9 cellular contexts compared by ENCODE assay signal in genomic region chr22:30290679-30291333, GRCh38. TPM values are rescaled to one million over a fixed set of nuclear protein-coding genes. Genes with fewer than 3 reads are reported as not detected.
DNase-seq lines count a peak whose midpoint lies in the region; ATAC-seq and TF ChIP-seq lines count a peak whose summit lies in the region.
"Had no signal": no experiment of that assay in that cellular context is flagged by ENCODE, and none has a peak within 500 bp of the region (broad histone marks: within the 10 kb centered on the region; RNA-seq: fewer than 3 reads in every experiment).

No MANE protein-coding gene starts in this region.

- H3K9me3 ChIP-seq in Panc1 (ENCODE audit: control insufficient read depth, insufficient read depth, low read depth, low read length) (no peaks in the 10 kb centered on the region), lower lobe of right lung (no peaks in the 10 kb centered on the region), thymus (ENCODE audit: control insufficient read depth) (no peaks in the 10 kb centered on the region)

- DNase-seq in NCI-H146 (lab: John Stamatoyannopoulos, UW) (peak; percentile 22), NCI-H146 treated with DMSO at 0.1 percent for 48 hours (lab: John Stamatoyannopoulos, UW; ENCODE audit: unreplicated experiment) (no peak), Panc1 (ENCODE audit: low read depth, low spot score) (no peak), dermis microvascular lymphatic vessel endothelial cell (ENCODE audit: low read depth in 2 of 2) (peak; percentile 81 to 96), lower lobe of right lung (peak; percentile 87)

- no TSS peak for BruUV-seq in Panc1 (replicated peaks; lab: Mats Ljungman, UMichigan)

- H3K4me3 ChIP-seq in Panc1 (ENCODE audit: low read depth in 2 of 2, low read length in 2 of 2) (no peak overlapping the region), lower lobe of right lung (no peak overlapping the region), thymus (ENCODE audit: low read length) (no peak overlapping the region)

- POLR2A ChIA-PET in Panc1 (lab: Charles Lee): no interaction called here

- H3K27me3 ChIP-seq in Panc1 (ENCODE audit: control insufficient read depth, insufficient read depth, low read length) (no peaks in the 10 kb centered on the region), lower lobe of right lung (ENCODE audit: low read depth) (no peaks in the 10 kb centered on the region), thymus (ENCODE audit: control insufficient read depth, insufficient read depth) (no peaks in the 10 kb centered on the region)

- H3K27ac ChIP-seq in Panc1 (ENCODE audit: low read length) (0 out of 2 replicates have a peak overlapping the region, but pooled peaks have one; percentile 44), lower lobe of right lung (peak overlapping the region; percentile 95), thymus (ENCODE audit: low read depth) (peak overlapping the region; percentile 83)

- WGBS in thymus: 79% methylated on average over 5 of the region's 5 CpGs

- CTCF ChIA-PET in Panc1 (lab: Charles Lee): interaction anchor here (0.6 kb wide), 1 partner anchor 93 kb away, joined by 3 read pairs; no protein-coding TSS in a partner anchor

- no peak for TF ChIP-seq CTCF in Panc1 (IDR thresholded peaks at IDR 0.05)
- no peak for TF ChIP-seq CTCF in lower lobe of right lung (IDR thresholded peaks at IDR 0.05)

- in situ Hi-C loops in Panc1 (cut with HindIII; ENCODE audit: low pct_unique_long_range_greater_than_20kb, low sequenced_read_pairs): no loop called here

- ATAC-seq in Panc1: no peak
- ATAC-seq in lower lobe of right lung: peak; percentile 47 to 58
- ATAC-seq in GM18867 (IDR thresholded peaks at IDR 0.05; ENCODE audit: unreplicated experiment): no peak
- no peak for ATAC-seq in GM21447 (IDR thresholded peaks at IDR 0.05; ENCODE audit: unreplicated experiment)

- H3K4me1 ChIP-seq in Panc1 (ENCODE audit: control insufficient read depth, insufficient read depth, low read length) (peaks cover 25% of the 10 kb centered on the region), lower lobe of right lung (peaks cover 47% of the 10 kb centered on the region), thymus (ENCODE audit: control insufficient read depth, insufficient read depth, low read length) (peaks cover 24% of the 10 kb centered on the region)

- intact Hi-C loops in Panc1 (cut with micrococcal nuclease; ENCODE audit: unreplicated experiment): no loop called here
- intact Hi-C loops in lower lobe of right lung (cut with DNase I): no loop called here

- H3K36me3 ChIP-seq in Panc1 (ENCODE audit: control insufficient read depth, insufficient read depth, low read length) (no peaks in the 10 kb centered on the region; the same call in 1 of the 2 replicates), lower lobe of right lung (peaks cover 52% of the 10 kb centered on the region), thymus (ENCODE audit: control insufficient read depth, insufficient read depth) (peaks cover 39% of the 10 kb centered on the region)

RNA-seq across cellular contexts. Expression of gene CASTOR1, which starts 1.5 kb away (rescaled TPM):
- total RNA-seq in Panc1 (2021; ENCODE audit: unreplicated experiment) (6.7 TPM), dermis microvascular lymphatic vessel endothelial cell (5.5 and 8.2 TPM in 2 replicates), lower lobe of right lung (16.2 TPM)
- polyA plus RNA-seq in Panc1 (2012; ENCODE audit: insufficient read length): 16.2 TPM
- polyA plus RNA-seq in thymus: 19.6 TPM

RNA-seq across cellular contexts. Expression of gene OSM, which starts 24.2 kb away (rescaled TPM):
- total RNA-seq in Panc1 (2021; ENCODE audit: unreplicated experiment): not detected
- not detected for polyA plus RNA-seq in Panc1 (2012; ENCODE audit: insufficient read length)
- total RNA-seq in dermis microvascular lymphatic vessel endothelial cell: not detected in 2 replicates
- 1.1 TPM for total RNA-seq in lower lobe of right lung
- 6.0 TPM for polyA plus RNA-seq in thymus
- polyA plus RNA-seq: BJ had no signal

RNA-seq across cellular contexts. Expression of gene TBC1D10A, which starts 35.9 kb away (rescaled TPM):
- 14.9 TPM for total RNA-seq in Panc1 (2021; ENCODE audit: unreplicated experiment)
- 12.6 TPM for polyA plus RNA-seq in Panc1 (2012; ENCODE audit: insufficient read length)
- total RNA-seq in dermis microvascular lymphatic vessel endothelial cell: 6.0 and 10.2 TPM in 2 replicates
- 27.4 TPM for total RNA-seq in lower lobe of right lung
- 39.0 TPM for polyA plus RNA-seq in thymus

RNA-seq across cellular contexts. Expression of gene LIF, which starts 44.2 kb away (rescaled TPM):
- total RNA-seq in Panc1 (2021; ENCODE audit: unreplicated experiment) (34.4 TPM), dermis microvascular lymphatic vessel endothelial cell (0.25 and 0.26 TPM in 2 replicates), lower lobe of right lung (3.1 TPM)
- 40.7 TPM for polyA plus RNA-seq in Panc1 (2012; ENCODE audit: insufficient read length)
- polyA plus RNA-seq in thymus: 0.21 TPM

Comparison
In these comparisons a context has a peak if more than half of its experiments do, and no peak if none do; other contexts are left out.
1. DNase-seq: peak in NCI-H146 (single experiment), dermis microvascular lymphatic vessel endothelial cell (2 of 2) and lower lobe of right lung (single experiment); none in NCI-H146 treated with DMSO at 0.1 percent for 48 hours (single experiment) and Panc1 (single experiment).
2. ATAC-seq: peak in lower lobe of right lung (2 of 2); none in Panc1 (single experiment), GM18867 (single experiment) and GM21447 (single experiment).
3. H3K27ac ChIP-seq: peak in every context shown above with its lines; median percentile 95 in lower lobe of right lung; 83 in thymus; 44 in Panc1.